23 cellular contexts compared by ENCODE assay signal in genomic region chr22:33796494-33796893, GRCh38.
DNase-seq lines count a peak whose midpoint lies in the region; FAIRE-seq and TF ChIP-seq lines count a peak whose summit lies in the region.
"Had no signal": no experiment of that assay in that cellular context is flagged by ENCODE, and none has a peak within 500 bp of the region (broad histone marks: within the 10 kb centered on the region; RNA-seq: fewer than 3 reads in every experiment).

No MANE protein-coding gene starts in this region.

- intact Hi-C loops in head of caudate nucleus (cut with DNase I) = no loop called here

- TF ChIP-seq POLR2A in GM12891 (IDR thresholded peaks at IDR 0.05; ENCODE audit: low read depth, low read length) = no peak

- DNase-seq in NCI-H1105 treated with DMSO at 0.1 percent for 48 hours (lab: John Stamatoyannopoulos, UW) (peak; percentile 49), NCI-H1105 (lab: John Stamatoyannopoulos, UW) (no peak), DMS114 treated with DMSO at 0.1 percent for 48 hours (lab: John Stamatoyannopoulos, UW; ENCODE audit: unreplicated experiment) (peak; percentile 6), SKM-1 (lab: John Stamatoyannopoulos, UW; ENCODE audit: unreplicated experiment) (peak; percentile 62), iPS-NIHi11 (ENCODE audit: low spot score) (peak; percentile 21), head of caudate nucleus (no peak), GM12891 (ENCODE audit: insufficient read length, low spot score) (no peak), HTR-8/SVneo (ENCODE audit: insufficient read length, low spot score) (no peak)
- DNase-seq: activated CD4-positive, CD25-positive, alpha-beta regulatory T cell treated with anti-CD3 and anti-CD28 coated beads, Interleukin-2, amount 50 U/mL, for 72 hours; DND-41; foreskin fibroblast; left colon; mucosa of descending colon; NCI-H1048; NCI-H2107; OCI-M1; right cardiac atrium; SHP77 treated with DMSO at 0.1 percent for 48 hours; stimulated activated naive B cell treated with anti-CD40 and anti-IgM and Interleukin-4, amounts not matched to agents 10 μg/mL and 1 μg/mL and 100 μg/mL, for 72 hours; T-helper 2 cell had no signal

- no peak for FAIRE-seq in GM12891 (lab: Jason Lieb, UNC)
- no peak for FAIRE-seq in HTR-8/SVneo (lab: Jason Lieb, UNC)
- FAIRE-seq: A549, colon, K562 had no signal

TF ChIP-seq in GM12891, 5 proteins besides CTCF, POLR2A, EP300 and RAD21:
- no peak for TF ChIP-seq SPI1 (IDR thresholded peaks at IDR 0.05; ENCODE audit: low read depth, low read length)
- no peak for TF ChIP-seq POLR2AphosphoS5 (IDR thresholded peaks at IDR 0.05; ENCODE audit: low read depth, low read length)
- no peak for TF ChIP-seq PAX5 (IDR thresholded peaks at IDR 0.05; ENCODE audit: insufficient read depth, low read length, severe bottlenecking)
- TF ChIP-seq POU2F2 (IDR thresholded peaks at IDR 0.05; ENCODE audit: low read depth, low read length) = no peak
- TF ChIP-seq TAF1 (IDR thresholded peaks at IDR 0.05; ENCODE audit: low read depth, low read length) = no peak

Comparison
In these comparisons a context has a peak if more than half of its experiments do, and no peak if none do; other contexts are left out.
1. DNase-seq: peak in NCI-H1105 treated with DMSO at 0.1 percent for 48 hours (single experiment), DMS114 treated with DMSO at 0.1 percent for 48 hours (single experiment), SKM-1 (single experiment) and iPS-NIHi11 (single experiment); none in NCI-H1105 (single experiment), head of caudate nucleus (0 of 42), GM12891 (single experiment) and HTR-8/SVneo (single experiment).